ENCODE assay signal across 1 cellular context in the genomic region with DNA sequence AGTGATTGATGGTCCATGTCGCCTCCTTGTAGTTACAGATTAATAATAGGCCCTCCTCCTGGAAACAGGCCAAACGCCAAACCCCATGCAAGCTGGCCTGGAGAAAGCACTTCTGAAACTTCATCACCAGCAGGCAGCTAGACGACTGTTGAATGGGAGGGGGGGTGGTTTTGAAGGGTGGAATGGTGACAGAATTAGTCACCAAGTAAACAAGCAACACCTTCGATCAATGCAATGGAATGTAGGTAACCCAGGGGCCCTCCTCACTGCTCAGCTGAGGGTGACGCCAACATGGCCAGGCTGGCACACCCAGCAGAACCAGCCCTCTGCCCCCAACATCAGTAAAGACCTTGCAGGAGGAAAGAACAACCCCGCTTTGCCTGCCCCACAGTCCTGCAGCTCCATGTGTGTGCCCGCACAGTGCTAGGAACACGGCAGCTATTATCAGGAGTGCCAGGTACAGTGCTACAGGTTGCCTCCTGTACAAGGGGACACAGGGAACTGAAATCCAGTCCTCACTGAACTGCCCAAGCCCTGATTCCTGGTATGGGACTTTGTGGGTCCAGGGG.
TF ChIP-seq lines count a peak whose summit lies in the region.

No MANE protein-coding gene starts in this region.

TF ChIP-seq in K562, 482 proteins besides CTCF, POLR2A, EP300 and RAD21 (continued from another document and continues in another):
- TF ChIP-seq THRAP3 (IDR thresholded peaks at IDR 0.05; ENCODE audit: borderline replicate concordance) (no peak), BACH1 (tag; IDR thresholded peaks at IDR 0.05) (no peak), JUN (IDR thresholded peaks at IDR 0.05; ENCODE audit: borderline replicate concordance, low read depth, low read length) (no peak), JUN (CRISPR knock-in tag; IDR thresholded peaks at IDR 0.05; ENCODE audit: borderline replicate concordance) (no peak), ZNF766 (CRISPR knock-in tag; conservative IDR thresholded peaks at IDR 0.05) (no peak), ZNF239 (CRISPR knock-in tag; IDR thresholded peaks at IDR 0.05) (no peak), CBX2 (IDR thresholded peaks at IDR 0.05; ENCODE audit: insufficient read depth, low read length, poor library complexity, severe bottlenecking) (no peak), SIX5 (IDR thresholded peaks at IDR 0.05; ENCODE audit: borderline replicate concordance in 1 of 2, insufficient read depth in 1 of 2, low read depth in 1 of 2, low read length in 2 of 2) (no peak), MAX (CRISPR knock-in tag; IDR thresholded peaks at IDR 0.05) (no peak), JUND (IDR thresholded peaks at IDR 0.05; ENCODE audit: borderline replicate concordance, low read depth, low read length) (no peak), JUND (tag; IDR thresholded peaks at IDR 0.05; ENCODE audit: borderline replicate concordance, low read depth, low read length) (0 out of 3 replicates have a peak, but pooled peaks have one; percentile 25), DEAF1 (CRISPR knock-in tag; IDR thresholded peaks at IDR 0.05) (no peak), ZNF695 (CRISPR knock-in tag; IDR thresholded peaks at IDR 0.05) (no peak), U2AF1 (optimal IDR thresholded peaks at IDR 0.05; ENCODE audit: low read depth, low read length) (no peak), PKNOX1 (IDR thresholded peaks at IDR 0.05) (peak; percentile 86), PYGO2 (tag; IDR thresholded peaks at IDR 0.05) (no peak), KAT7 (CRISPR knock-in tag; IDR thresholded peaks at IDR 0.05; ENCODE audit: borderline replicate concordance) (no peak), L3MBTL2 (IDR thresholded peaks at IDR 0.05) (no peak), HOXB6 (CRISPR knock-in tag; IDR thresholded peaks at IDR 0.05; ENCODE audit: borderline replicate concordance) (no peak), AFF1 (IDR thresholded peaks at IDR 0.05; ENCODE audit: low read depth in 1 of 2, partially characterized antibody in 2 of 2) (no peak), CREM (IDR thresholded peaks at IDR 0.05; ENCODE audit: low read depth) (peak; percentile 20; the same call in 1 of the 2 replicates), RBM17 (IDR thresholded peaks at IDR 0.05; ENCODE audit: borderline replicate concordance, low read depth, low read length) (no peak), ZNF197 (CRISPR knock-in tag; IDR thresholded peaks at IDR 0.05; ENCODE audit: low read depth) (no peak), NFIC (IDR thresholded peaks at IDR 0.05) (peak; percentile 81), TBP (optimal IDR thresholded peaks at IDR 0.05; ENCODE audit: low read depth, low read length) (no peak), ZBTB9 (CRISPR knock-in tag; IDR thresholded peaks at IDR 0.05) (no peak), ZNF347 (CRISPR knock-in tag; IDR thresholded peaks at IDR 0.05; ENCODE audit: low read depth) (no peak), RNF2 (IDR thresholded peaks at IDR 0.05) (no peak), FOXA3 (CRISPR knock-in tag; conservative IDR thresholded peaks at IDR 0.05 in 1 of 2, IDR thresholded peaks at IDR 0.05 in 1 of 2) (peak; percentile 19 to 95; a peak in 3 of 4 replicates), DPF2 (IDR thresholded peaks at IDR 0.05) (no peak), FOXA1 (IDR thresholded peaks at IDR 0.05; ENCODE audit: borderline replicate concordance) (no peak), CBFA2T3 (IDR thresholded peaks at IDR 0.05) (0 out of 2 replicates have a peak, but pooled peaks have one; percentile 15), ZNF175 (CRISPR knock-in tag; IDR thresholded peaks at IDR 0.05; ENCODE audit: low read depth) (no peak), TAF15 (IDR thresholded peaks at IDR 0.05; ENCODE audit: low read depth, low read length) (no peak), ETV6 (IDR thresholded peaks at IDR 0.05; ENCODE audit: borderline replicate concordance in 1 of 2, low read depth in 2 of 2, low read length in 1 of 2) (no peak), ETV6 (CRISPR knock-in tag; IDR thresholded peaks at IDR 0.05; ENCODE audit: borderline replicate concordance) (no peak)
- TF ChIP-seq, protein P1, sequence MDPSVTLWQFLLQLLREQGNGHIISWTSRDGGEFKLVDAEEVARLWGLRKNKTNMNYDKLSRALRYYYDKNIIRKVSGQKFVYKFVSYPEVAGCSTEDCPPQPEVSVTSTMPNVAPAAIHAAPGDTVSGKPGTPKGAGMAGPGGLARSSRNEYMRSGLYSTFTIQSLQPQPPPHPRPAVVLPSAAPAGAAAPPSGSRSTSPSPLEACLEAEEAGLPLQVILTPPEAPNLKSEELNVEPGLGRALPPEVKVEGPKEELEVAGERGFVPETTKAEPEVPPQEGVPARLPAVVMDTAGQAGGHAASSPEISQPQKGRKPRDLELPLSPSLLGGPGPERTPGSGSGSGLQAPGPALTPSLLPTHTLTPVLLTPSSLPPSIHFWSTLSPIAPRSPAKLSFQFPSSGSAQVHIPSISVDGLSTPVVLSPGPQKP (CRISPR knock-in tag; IDR thresholded peaks at IDR 0.05), result no peak
- TF ChIP-seq, protein P2, sequence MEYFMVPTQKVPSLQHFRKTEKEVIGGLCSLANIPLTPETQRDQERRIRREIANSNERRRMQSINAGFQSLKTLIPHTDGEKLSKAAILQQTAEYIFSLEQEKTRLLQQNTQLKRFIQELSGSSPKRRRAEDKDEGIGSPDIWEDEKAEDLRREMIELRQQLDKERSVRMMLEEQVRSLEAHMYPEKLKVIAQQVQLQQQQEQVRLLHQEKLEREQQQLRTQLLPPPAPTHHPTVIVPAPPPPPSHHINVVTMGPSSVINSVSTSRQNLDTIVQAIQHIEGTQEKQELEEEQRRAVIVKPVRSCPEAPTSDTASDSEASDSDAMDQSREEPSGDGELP (CRISPR knock-in tag; IDR thresholded peaks at IDR 0.05; ENCODE audit: borderline replicate concordance), result no peak
- TF ChIP-seq, protein P3, sequence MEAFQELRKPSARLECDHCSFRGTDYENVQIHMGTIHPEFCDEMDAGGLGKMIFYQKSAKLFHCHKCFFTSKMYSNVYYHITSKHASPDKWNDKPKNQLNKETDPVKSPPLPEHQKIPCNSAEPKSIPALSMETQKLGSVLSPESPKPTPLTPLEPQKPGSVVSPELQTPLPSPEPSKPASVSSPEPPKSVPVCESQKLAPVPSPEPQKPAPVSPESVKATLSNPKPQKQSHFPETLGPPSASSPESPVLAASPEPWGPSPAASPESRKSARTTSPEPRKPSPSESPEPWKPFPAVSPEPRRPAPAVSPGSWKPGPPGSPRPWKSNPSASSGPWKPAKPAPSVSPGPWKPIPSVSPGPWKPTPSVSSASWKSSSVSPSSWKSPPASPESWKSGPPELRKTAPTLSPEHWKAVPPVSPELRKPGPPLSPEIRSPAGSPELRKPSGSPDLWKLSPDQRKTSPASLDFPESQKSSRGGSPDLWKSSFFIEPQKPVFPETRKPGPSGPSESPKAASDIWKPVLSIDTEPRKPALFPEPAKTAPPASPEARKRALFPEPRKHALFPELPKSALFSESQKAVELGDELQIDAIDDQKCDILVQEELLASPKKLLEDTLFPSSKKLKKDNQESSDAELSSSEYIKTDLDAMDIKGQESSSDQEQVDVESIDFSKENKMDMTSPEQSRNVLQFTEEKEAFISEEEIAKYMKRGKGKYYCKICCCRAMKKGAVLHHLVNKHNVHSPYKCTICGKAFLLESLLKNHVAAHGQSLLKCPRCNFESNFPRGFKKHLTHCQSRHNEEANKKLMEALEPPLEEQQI (IDR thresholded peaks at IDR 0.05), result no peak
- TF ChIP-seq, protein P4, sequence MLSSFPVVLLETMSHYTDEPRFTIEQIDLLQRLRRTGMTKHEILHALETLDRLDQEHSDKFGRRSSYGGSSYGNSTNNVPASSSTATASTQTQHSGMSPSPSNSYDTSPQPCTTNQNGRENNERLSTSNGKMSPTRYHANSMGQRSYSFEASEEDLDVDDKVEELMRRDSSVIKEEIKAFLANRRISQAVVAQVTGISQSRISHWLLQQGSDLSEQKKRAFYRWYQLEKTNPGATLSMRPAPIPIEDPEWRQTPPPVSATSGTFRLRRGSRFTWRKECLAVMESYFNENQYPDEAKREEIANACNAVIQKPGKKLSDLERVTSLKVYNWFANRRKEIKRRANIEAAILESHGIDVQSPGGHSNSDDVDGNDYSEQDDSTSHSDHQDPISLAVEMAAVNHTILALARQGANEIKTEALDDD (IDR thresholded peaks at IDR 0.05), result peak; percentile 42; the same call in 1 of the 2 replicates
- TF ChIP-seq, protein P5, sequence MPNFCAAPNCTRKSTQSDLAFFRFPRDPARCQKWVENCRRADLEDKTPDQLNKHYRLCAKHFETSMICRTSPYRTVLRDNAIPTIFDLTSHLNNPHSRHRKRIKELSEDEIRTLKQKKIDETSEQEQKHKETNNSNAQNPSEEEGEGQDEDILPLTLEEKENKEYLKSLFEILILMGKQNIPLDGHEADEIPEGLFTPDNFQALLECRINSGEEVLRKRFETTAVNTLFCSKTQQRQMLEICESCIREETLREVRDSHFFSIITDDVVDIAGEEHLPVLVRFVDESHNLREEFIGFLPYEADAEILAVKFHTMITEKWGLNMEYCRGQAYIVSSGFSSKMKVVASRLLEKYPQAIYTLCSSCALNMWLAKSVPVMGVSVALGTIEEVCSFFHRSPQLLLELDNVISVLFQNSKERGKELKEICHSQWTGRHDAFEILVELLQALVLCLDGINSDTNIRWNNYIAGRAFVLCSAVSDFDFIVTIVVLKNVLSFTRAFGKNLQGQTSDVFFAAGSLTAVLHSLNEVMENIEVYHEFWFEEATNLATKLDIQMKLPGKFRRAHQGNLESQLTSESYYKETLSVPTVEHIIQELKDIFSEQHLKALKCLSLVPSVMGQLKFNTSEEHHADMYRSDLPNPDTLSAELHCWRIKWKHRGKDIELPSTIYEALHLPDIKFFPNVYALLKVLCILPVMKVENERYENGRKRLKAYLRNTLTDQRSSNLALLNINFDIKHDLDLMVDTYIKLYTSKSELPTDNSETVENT (CRISPR knock-in tag; IDR thresholded peaks at IDR 0.05), result no peak
- TF ChIP-seq, protein P6, sequence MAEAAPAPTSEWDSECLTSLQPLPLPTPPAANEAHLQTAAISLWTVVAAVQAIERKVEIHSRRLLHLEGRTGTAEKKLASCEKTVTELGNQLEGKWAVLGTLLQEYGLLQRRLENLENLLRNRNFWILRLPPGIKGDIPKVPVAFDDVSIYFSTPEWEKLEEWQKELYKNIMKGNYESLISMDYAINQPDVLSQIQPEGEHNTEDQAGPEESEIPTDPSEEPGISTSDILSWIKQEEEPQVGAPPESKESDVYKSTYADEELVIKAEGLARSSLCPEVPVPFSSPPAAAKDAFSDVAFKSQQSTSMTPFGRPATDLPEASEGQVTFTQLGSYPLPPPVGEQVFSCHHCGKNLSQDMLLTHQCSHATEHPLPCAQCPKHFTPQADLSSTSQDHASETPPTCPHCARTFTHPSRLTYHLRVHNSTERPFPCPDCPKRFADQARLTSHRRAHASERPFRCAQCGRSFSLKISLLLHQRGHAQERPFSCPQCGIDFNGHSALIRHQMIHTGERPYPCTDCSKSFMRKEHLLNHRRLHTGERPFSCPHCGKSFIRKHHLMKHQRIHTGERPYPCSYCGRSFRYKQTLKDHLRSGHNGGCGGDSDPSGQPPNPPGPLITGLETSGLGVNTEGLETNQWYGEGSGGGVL (CRISPR knock-in tag; IDR thresholded peaks at IDR 0.05), result no peak
